1 cellular context compared by ENCODE assay signal in genomic region chr20:24955045-24955444, GRCh38.
TF ChIP-seq lines count a peak whose summit lies in the region.

No MANE protein-coding gene starts in this region.

TF ChIP-seq in GM23338, 12 proteins besides CTCF, POLR2A, EP300 and RAD21 (continued from another document):
- TF ChIP-seq ZNF462 (CRISPR knock-in tag; IDR thresholded peaks at IDR 0.05) (no peak), POLR2AphosphoS5 (IDR thresholded peaks at IDR 0.05; ENCODE audit: low read depth) (no peak), ZNF331 (CRISPR knock-in tag; IDR thresholded peaks at IDR 0.05; ENCODE audit: low read depth) (no peak)
